Comparison of ENCODE assay signal across 8 cellular contexts in the genomic region with DNA sequence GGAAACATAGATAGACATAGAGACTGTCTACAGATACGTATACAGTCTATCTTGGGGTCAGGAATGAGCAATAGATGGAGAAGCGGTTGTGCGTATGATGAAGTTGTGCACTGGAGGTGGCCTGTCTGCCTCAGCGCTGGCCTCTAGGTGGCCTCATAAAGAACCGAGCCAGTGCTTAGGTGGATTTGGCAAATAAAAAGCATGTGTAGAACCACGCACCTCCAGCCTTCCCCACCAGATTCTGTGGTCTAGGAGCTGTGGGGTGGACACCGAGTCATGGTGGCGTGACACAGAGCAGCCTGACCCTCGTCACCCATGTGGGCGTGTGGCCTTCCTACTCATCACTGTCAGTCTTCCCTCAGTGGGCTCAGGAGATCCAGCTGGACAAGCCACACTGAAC. TPM values are rescaled to one million over a fixed set of nuclear protein-coding genes. Genes with fewer than 3 reads are reported as not detected.
A peak's percentile ranks its signal among the peaks of the same experiment; 100 is the strongest.
DNase-seq lines count a peak whose midpoint lies in the region; ATAC-seq and TF ChIP-seq lines count a peak whose summit lies in the region.

No MANE protein-coding gene starts in this region.

- no peak overlapping the region for H2AK5ac ChIP-seq in neuronal stem cell (ENCODE audit: low read depth, low read length)

- no peak overlapping the region for H3K4ac ChIP-seq in neuronal stem cell (ENCODE audit: low read length)

- no peak overlapping the region for H3K4me2 ChIP-seq in neuronal stem cell (ENCODE audit: insufficient read depth, low read length, poor library complexity, severe bottlenecking)

- H4K91ac ChIP-seq in neuronal stem cell (ENCODE audit: low read depth, low read length, poor library complexity) = no peak overlapping the region

- H3K9me3 ChIP-seq in skeletal muscle tissue (ENCODE audit: control insufficient read depth in 3 of 3, low read length in 3 of 3) (no peaks in the 10 kb centered on the region), neuronal stem cell (replicated peaks in 1 of 2; ENCODE audit: control insufficient read depth in 2 of 2, insufficient read depth in 1 of 2, low read depth in 1 of 2, low read length in 2 of 2) (no peaks in the 10 kb centered on the region)

- peak in 35 of 56 donors; percentile 10 to 49 (median 30) for TF ChIP-seq CTCF in dorsolateral prefrontal cortex (IDR thresholded peaks at IDR 0.05 in 54 of 56, conservative IDR thresholded peaks at IDR 0.05 in 2 of 56; ENCODE audit: low read depth in 1 of 56, partially characterized antibody in 56 of 56)

- H3K9ac ChIP-seq in skeletal muscle tissue (ENCODE audit: low read depth in 1 of 3, low read length in 3 of 3) = peak overlapping the region; percentile 62 to 76 (median 68)
- H3K9ac ChIP-seq in neuronal stem cell (ENCODE audit: low read depth, low read length, poor library complexity) = no peak overlapping the region

- no peak overlapping the region for H3K18ac ChIP-seq in neuronal stem cell (ENCODE audit: low read length)

- peaks cover 29% of the 10 kb centered on the region for H3K79me1 ChIP-seq in neuronal stem cell (ENCODE audit: low read depth, low read length)

- in situ Hi-C loops in SK-MEL-5 (cut with HindIII; ENCODE audit: low pct_unique_long_range_greater_than_20kb, low sequenced_read_pairs) = no loop called here

- no peak overlapping the region for H2BK15ac ChIP-seq in neuronal stem cell (ENCODE audit: low read length)

- H4K8ac ChIP-seq in neuronal stem cell (ENCODE audit: low read depth, low read length) = no peak overlapping the region

- DNase-seq in activated naive CD4-positive, alpha-beta T cell treated with Interleukin-2 at 50 U/mL for 16 hours = peak; percentile 45
- no peak for DNase-seq in activated naive CD4-positive, alpha-beta T cell (lab: John Stamatoyannopoulos, UW)
- DNase-seq in SK-MEL-5 (ENCODE audit: low read depth, low spot score) = peak; percentile 60
- DNase-seq in dorsolateral prefrontal cortex = no peak
- DNase-seq in neuronal stem cell (ENCODE audit: low spot score) = no peak

- H3K14ac ChIP-seq in neuronal stem cell (ENCODE audit: low read length) = no peak overlapping the region

- H2BK12ac ChIP-seq in neuronal stem cell (ENCODE audit: low read length) = no peak overlapping the region

- peaks cover 87 to 94% (median 89%) of the 10 kb centered on the region in 3 donors for H3K4me1 ChIP-seq in skeletal muscle tissue (ENCODE audit: control insufficient read depth in 3 of 3, insufficient read depth in 3 of 3, low read length in 3 of 3)
- peaks cover 0 to 1% of the 10 kb centered on the region in 2 donors for H3K4me1 ChIP-seq in neuronal stem cell (ENCODE audit: control insufficient read depth in 2 of 2, insufficient read depth in 1 of 2, low read depth in 1 of 2, low read length in 2 of 2)

- ATAC-seq in GM18519 (IDR thresholded peaks at IDR 0.05; ENCODE audit: low FRiP score, unreplicated experiment) = no peak
- ATAC-seq in GM21723 (IDR thresholded peaks at IDR 0.05; ENCODE audit: unreplicated experiment) = no peak

- H3K27ac ChIP-seq in dorsolateral prefrontal cortex (peak overlapping the region in 12 of 59 donors; percentile 7 to 84 (median 58)), skeletal muscle tissue (ENCODE audit: low read depth, low read length) (peak overlapping the region; percentile 95), neuronal stem cell (replicated peaks; ENCODE audit: low read length) (no peak overlapping the region)

- H2AFZ ChIP-seq in neuronal stem cell (ENCODE audit: low read length) = no peak overlapping the region

- intact Hi-C loops in dorsolateral prefrontal cortex (cut with DNase I) = no loop called here

- no peak overlapping the region for H2BK5ac ChIP-seq in neuronal stem cell (ENCODE audit: low read length)

- H3K36me3 ChIP-seq in skeletal muscle tissue (ENCODE audit: control insufficient read depth in 3 of 3, insufficient read depth in 3 of 3, low read length in 3 of 3) (peaks cover 0 to 3% (median 2%) of the 10 kb centered on the region in 3 donors), neuronal stem cell (replicated peaks in 1 of 2; ENCODE audit: control insufficient read depth in 2 of 2, insufficient read depth in 2 of 2, low read length in 2 of 2) (peaks cover 26 to 83% of the 10 kb centered on the region in 2 donors)

- no CpG with 5 or more reads among the region's 10 CpGs for WGBS in neuronal stem cell (ENCODE audit: extremely low coverage in 2 of 2, insufficient read length in 2 of 2, insufficient replicate concordance in 1 of 2), 2 donors

- no peaks in the 10 kb centered on the region for H3K27me3 ChIP-seq in dorsolateral prefrontal cortex
- H3K27me3 ChIP-seq in skeletal muscle tissue (ENCODE audit: control insufficient read depth in 3 of 3, insufficient read depth in 3 of 3, low read length in 3 of 3) = no peaks in the 10 kb centered on the region
- H3K27me3 ChIP-seq in neuronal stem cell (ENCODE audit: control insufficient read depth in 3 of 3, insufficient read depth in 3 of 3, low read depth in 1 of 3, low read length in 3 of 3) = no peaks in the 10 kb centered on the region

- H3K23ac ChIP-seq in neuronal stem cell (ENCODE audit: low read depth, low read length, poor library complexity) = no peak overlapping the region

- H3K4me3 ChIP-seq in dorsolateral prefrontal cortex (no peak overlapping the region), skeletal muscle tissue (ENCODE audit: low read length in 3 of 3) (peak overlapping the region in 2 of 3 donors; percentile 6 to 52), neuronal stem cell (ENCODE audit: low read length in 2 of 2) (no peak overlapping the region)

- no peak overlapping the region for H2BK120ac ChIP-seq in neuronal stem cell (ENCODE audit: low read depth, low read length)

RNA-seq across cellular contexts. Expression of a gene that starts 34.0 kb away (rescaled TPM):
- 41.7 and 43.5 TPM in 2 replicates for total RNA-seq in SK-MEL-5 (2014; rRNA removed; shearing (Covaris generic))
- polyA plus RNA-seq in SK-MEL-5 (2015; cell fraction: cytosol; rRNA removed) = 48.1 and 63.6 TPM in 2 replicates
- 282 and 416 TPM in 2 replicates for polyA plus RNA-seq in SK-MEL-5 (2015; cell fraction: nucleus; rRNA removed)
- total RNA-seq in dorsolateral prefrontal cortex (10 to 100 TPM; 40.3 to 89.2 (median 57.6) TPM), skeletal muscle tissue (15.1 TPM)
- polyA plus RNA-seq in neuronal stem cell (2013, experiment 1 of 2) = 28.6 TPM
- polyA plus RNA-seq in neuronal stem cell (2013, experiment 2 of 2) = 27.5 TPM

RNA-seq across cellular contexts. Expression of a gene that starts 52.5 kb away (rescaled TPM):
- 157 and 166 TPM in 2 replicates for total RNA-seq in SK-MEL-5 (2014; rRNA removed; shearing (Covaris generic))
- polyA plus RNA-seq in SK-MEL-5 (2015; cell fraction: cytosol; rRNA removed) = 102 and 126 TPM in 2 replicates
- polyA plus RNA-seq in SK-MEL-5 (2015; cell fraction: nucleus; rRNA removed) = 124 and 141 TPM in 2 replicates
- total RNA-seq in dorsolateral prefrontal cortex (100 to 1,000 TPM in 6 of 120 experiments, 10 to 100 TPM in 80, 1 to 10 TPM in 34; 1.7 to 175 (median 17.1) TPM), skeletal muscle tissue (15.7 TPM)
- 17.8 TPM for polyA plus RNA-seq in neuronal stem cell (2013, experiment 1 of 2)
- polyA plus RNA-seq in neuronal stem cell (2013, experiment 2 of 2) = 18.2 TPM

Comparison
In these comparisons a context has a peak if more than half of its experiments do, and no peak if none do; other contexts are left out.
1. DNase-seq: peak in activated naive CD4-positive, alpha-beta T cell treated with Interleukin-2 at 50 U/mL for 16 hours (single experiment) and SK-MEL-5 (single experiment); none in activated naive CD4-positive, alpha-beta T cell (0 of 4), dorsolateral prefrontal cortex (0 of 10) and neuronal stem cell (single experiment).
2. H3K4me3 ChIP-seq: peak in skeletal muscle tissue (2 of 3); none in dorsolateral prefrontal cortex (0 of 59) and neuronal stem cell (0 of 2).